ENCODE assay signal across 1 cellular context in genomic region chr16:31711344-31711845, GRCh38.
TF ChIP-seq lines count a peak whose summit lies in the region.

No MANE protein-coding gene starts in this region.

TF ChIP-seq in GM12878, 131 proteins besides CTCF, POLR2A, EP300 and RAD21 (continued from another document):
- TF ChIP-seq NR2C2 (IDR thresholded peaks at IDR 0.05; ENCODE audit: borderline replicate concordance, control insufficient read depth, insufficient read length, low read depth): no peak
TF ChIP-seq in GM12878: peak in this region for 0.
